ENCODE assay signal across 9 cellular contexts in the genomic region with DNA sequence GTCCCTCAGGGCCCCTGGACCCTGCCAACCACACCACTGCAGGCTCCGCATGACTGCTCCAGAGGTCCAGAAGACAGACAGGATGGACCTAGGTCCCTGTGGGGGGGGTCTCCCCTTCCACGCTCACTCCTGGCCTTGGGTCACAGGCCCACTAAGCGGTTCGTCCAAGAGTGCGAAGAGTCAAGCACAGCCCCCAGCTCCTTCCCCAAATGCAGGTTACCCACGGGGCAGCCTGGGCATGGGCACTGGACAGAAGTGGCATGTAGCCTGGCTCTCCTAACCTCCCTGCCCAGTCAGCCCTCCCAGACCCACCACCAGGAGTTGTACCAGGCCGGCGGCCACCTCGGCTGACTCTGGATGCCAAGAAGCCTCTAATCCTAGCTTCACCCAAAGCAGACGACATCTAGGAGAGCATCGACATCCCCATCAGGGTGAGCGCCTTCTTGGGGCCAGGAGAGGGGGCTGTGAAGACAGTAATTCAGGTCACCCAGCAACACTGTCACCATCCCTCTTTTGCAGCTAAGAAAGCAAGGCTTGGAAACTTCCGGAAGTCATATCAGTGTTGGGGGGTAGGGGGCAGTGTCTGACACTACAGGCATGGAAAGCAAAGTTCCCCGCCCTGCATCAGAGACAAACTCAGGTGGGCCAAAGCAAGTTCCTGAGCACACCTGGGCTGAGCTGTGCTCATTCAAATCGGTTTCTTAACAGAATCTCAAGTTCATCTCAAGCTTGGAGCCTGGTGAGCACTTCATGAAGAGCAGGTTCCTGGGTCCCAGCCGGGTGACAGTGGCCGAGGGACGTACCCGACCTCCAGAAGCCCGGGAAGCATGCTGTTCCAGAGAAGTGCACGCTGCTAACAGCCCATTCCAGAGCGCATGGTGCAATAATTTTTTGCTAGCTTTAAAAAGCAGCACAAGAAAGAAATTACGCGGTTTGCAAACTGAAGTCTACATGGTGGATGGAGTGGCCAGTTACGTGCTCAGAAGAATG.
DNase-seq lines count a peak whose midpoint lies in the region; ATAC-seq and TF ChIP-seq lines count a peak whose summit lies in the region.
"Had no signal": no experiment of that assay in that cellular context is flagged by ENCODE, and none has a peak within 500 bp of the region (broad histone marks: within the 10 kb centered on the region; RNA-seq: fewer than 3 reads in every experiment).

No MANE protein-coding gene starts in this region.

- TF ChIP-seq CTCF in GM12865 (IDR thresholded peaks at IDR 0.05; ENCODE audit: insufficient read depth, low read depth, low read length, missing control alignments) = peak; percentile 76
- peak; percentile 61 for TF ChIP-seq CTCF in OCI-LY3 (IDR thresholded peaks at IDR 0.05; ENCODE audit: low read depth, low read length)
- peak; percentile 28 for TF ChIP-seq CTCF in astrocyte of the cerebellum (IDR thresholded peaks at IDR 0.05; ENCODE audit: low read depth, low read length, missing control alignments)
- TF ChIP-seq CTCF in neural cell (IDR thresholded peaks at IDR 0.05; ENCODE audit: poor library complexity, severe bottlenecking) = peak; percentile 28
- no peak for TF ChIP-seq CTCF in omental fat pad (IDR thresholded peaks at IDR 0.05)

- no peak overlapping the region for H3K4me2 ChIP-seq in OCI-LY3 (ENCODE audit: low read length)
- H3K4me2 ChIP-seq in neural cell (ENCODE audit: low read length) = no peak overlapping the region

- no peaks in the 10 kb centered on the region for H3K36me3 ChIP-seq in OCI-LY3 (replicated peaks; ENCODE audit: low read depth, low read length)
- no peaks in the 10 kb centered on the region for H3K36me3 ChIP-seq in neural cell (ENCODE audit: insufficient read depth, low read length)
- H3K36me3 ChIP-seq: HAP-1 had no signal

- H3K27ac ChIP-seq in OCI-LY3 (ENCODE audit: low read length) (no peak overlapping the region), neural cell (ENCODE audit: low read length) (no peak overlapping the region)

- no peak for TF ChIP-seq RAD21 in neural cell (conservative IDR thresholded peaks at IDR 0.05)

- H3K79me2 ChIP-seq in OCI-LY3 (ENCODE audit: low read length) (no peaks in the 10 kb centered on the region), neural cell (replicated peaks; ENCODE audit: insufficient read depth, low read length) (peaks cover 26% of the 10 kb centered on the region)

- ATAC-seq in omental fat pad (ENCODE audit: low FRiP score) (no peak), HG02763 (IDR thresholded peaks at IDR 0.05; ENCODE audit: unreplicated experiment) (no peak), HG03378 (IDR thresholded peaks at IDR 0.05; ENCODE audit: unreplicated experiment) (no peak)

- DNase-seq in GM12865 (ENCODE audit: low read depth) (peak; percentile 86), astrocyte of the cerebellum (ENCODE audit: low read depth) (no peak), omental fat pad (ENCODE audit: low spot score) (no peak), NCI-H774 (lab: John Stamatoyannopoulos, UW) (no peak)

- H4K20me1 ChIP-seq in OCI-LY3 (ENCODE audit: insufficient read depth, low read length) = no peaks in the 10 kb centered on the region; the same call in 1 of the 2 replicates
- no peaks in the 10 kb centered on the region for H4K20me1 ChIP-seq in neural cell (ENCODE audit: insufficient read depth)

- H3K4me3 ChIP-seq in GM12865 (ENCODE audit: low read depth, low read length) (no peak overlapping the region), OCI-LY3 (ENCODE audit: low read length) (no peak overlapping the region), astrocyte of the cerebellum (ENCODE audit: low read depth, low read length) (no peak overlapping the region), neural cell (ENCODE audit: low read length) (no peak overlapping the region)
- H3K4me3 ChIP-seq: HAP-1 had no signal

- H3K4me1 ChIP-seq in OCI-LY3 (ENCODE audit: low read length) = no peaks in the 10 kb centered on the region

- no peaks in the 10 kb centered on the region for H3K27me3 ChIP-seq in OCI-LY3 (ENCODE audit: low read depth, low read length)
- H3K27me3 ChIP-seq in neural cell (ENCODE audit: insufficient read depth, low read depth, low read length) = no peaks in the 10 kb centered on the region

- H3K9ac ChIP-seq in OCI-LY3 (ENCODE audit: low read length) (no peak overlapping the region), neural cell (ENCODE audit: low read length) (no peak overlapping the region)

- no peaks in the 10 kb centered on the region for H3F3A ChIP-seq in neural cell (ENCODE audit: insufficient read depth, low read length, poor library complexity, severe bottlenecking)

- H2AFZ ChIP-seq in OCI-LY3 (ENCODE audit: low read depth, low read length) = no peak overlapping the region
- no peak overlapping the region for H2AFZ ChIP-seq in neural cell (ENCODE audit: low read depth, low read length)

- H3K9me3 ChIP-seq in OCI-LY3 (ENCODE audit: insufficient read depth, low read length) = no peaks in the 10 kb centered on the region
- H3K9me3 ChIP-seq in neural cell (ENCODE audit: low read length) = no peaks in the 10 kb centered on the region
- H3K9me3 ChIP-seq: HAP-1 had no signal

- no peaks in the 10 kb centered on the region for H3K9me2 ChIP-seq in neural cell (ENCODE audit: insufficient read depth, low read length)

- in situ Hi-C loops in astrocyte of the cerebellum (cut with HindIII; ENCODE audit: low sequenced_read_pairs) = no loop called here

- no peak for TF ChIP-seq EP300 in neural cell (conservative IDR thresholded peaks at IDR 0.05; ENCODE audit: poor library complexity, severe bottlenecking)

TF ChIP-seq in neural cell, 6 proteins besides CTCF, POLR2A, EP300 and RAD21:
- TF ChIP-seq MXI1 (conservative IDR thresholded peaks at IDR 0.05; ENCODE audit: poor library complexity, severe bottlenecking) (no peak), EZH2 (IDR thresholded peaks at IDR 0.05; ENCODE audit: borderline replicate concordance, insufficient read depth, low read length, poor library complexity, severe bottlenecking) (no peak), POLR2AphosphoS5 (IDR thresholded peaks at IDR 0.05) (no peak), SMC3 (conservative IDR thresholded peaks at IDR 0.05; ENCODE audit: poor library complexity) (no peak), TAF1 (IDR thresholded peaks at IDR 0.05; ENCODE audit: low read depth) (no peak)
- TF ChIP-seq, protein P1, sequence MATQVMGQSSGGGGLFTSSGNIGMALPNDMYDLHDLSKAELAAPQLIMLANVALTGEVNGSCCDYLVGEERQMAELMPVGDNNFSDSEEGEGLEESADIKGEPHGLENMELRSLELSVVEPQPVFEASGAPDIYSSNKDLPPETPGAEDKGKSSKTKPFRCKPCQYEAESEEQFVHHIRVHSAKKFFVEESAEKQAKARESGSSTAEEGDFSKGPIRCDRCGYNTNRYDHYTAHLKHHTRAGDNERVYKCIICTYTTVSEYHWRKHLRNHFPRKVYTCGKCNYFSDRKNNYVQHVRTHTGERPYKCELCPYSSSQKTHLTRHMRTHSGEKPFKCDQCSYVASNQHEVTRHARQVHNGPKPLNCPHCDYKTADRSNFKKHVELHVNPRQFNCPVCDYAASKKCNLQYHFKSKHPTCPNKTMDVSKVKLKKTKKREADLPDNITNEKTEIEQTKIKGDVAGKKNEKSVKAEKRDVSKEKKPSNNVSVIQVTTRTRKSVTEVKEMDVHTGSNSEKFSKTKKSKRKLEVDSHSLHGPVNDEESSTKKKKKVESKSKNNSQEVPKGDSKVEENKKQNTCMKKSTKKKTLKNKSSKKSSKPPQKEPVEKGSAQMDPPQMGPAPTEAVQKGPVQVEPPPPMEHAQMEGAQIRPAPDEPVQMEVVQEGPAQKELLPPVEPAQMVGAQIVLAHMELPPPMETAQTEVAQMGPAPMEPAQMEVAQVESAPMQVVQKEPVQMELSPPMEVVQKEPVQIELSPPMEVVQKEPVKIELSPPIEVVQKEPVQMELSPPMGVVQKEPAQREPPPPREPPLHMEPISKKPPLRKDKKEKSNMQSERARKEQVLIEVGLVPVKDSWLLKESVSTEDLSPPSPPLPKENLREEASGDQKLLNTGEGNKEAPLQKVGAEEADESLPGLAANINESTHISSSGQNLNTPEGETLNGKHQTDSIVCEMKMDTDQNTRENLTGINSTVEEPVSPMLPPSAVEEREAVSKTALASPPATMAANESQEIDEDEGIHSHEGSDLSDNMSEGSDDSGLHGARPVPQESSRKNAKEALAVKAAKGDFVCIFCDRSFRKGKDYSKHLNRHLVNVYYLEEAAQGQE (IDR thresholded peaks at IDR 0.05; ENCODE audit: borderline replicate concordance) = no peak

Comparison
In these comparisons a context has a peak if more than half of its experiments do, and no peak if none do; other contexts are left out.
1. CTCF ChIP-seq: peak in GM12865 (single experiment), OCI-LY3 (single experiment), astrocyte of the cerebellum (single experiment) and neural cell (single experiment); none in omental fat pad (0 of 3).